1 cellular context compared by ENCODE assay signal in the genomic region with DNA sequence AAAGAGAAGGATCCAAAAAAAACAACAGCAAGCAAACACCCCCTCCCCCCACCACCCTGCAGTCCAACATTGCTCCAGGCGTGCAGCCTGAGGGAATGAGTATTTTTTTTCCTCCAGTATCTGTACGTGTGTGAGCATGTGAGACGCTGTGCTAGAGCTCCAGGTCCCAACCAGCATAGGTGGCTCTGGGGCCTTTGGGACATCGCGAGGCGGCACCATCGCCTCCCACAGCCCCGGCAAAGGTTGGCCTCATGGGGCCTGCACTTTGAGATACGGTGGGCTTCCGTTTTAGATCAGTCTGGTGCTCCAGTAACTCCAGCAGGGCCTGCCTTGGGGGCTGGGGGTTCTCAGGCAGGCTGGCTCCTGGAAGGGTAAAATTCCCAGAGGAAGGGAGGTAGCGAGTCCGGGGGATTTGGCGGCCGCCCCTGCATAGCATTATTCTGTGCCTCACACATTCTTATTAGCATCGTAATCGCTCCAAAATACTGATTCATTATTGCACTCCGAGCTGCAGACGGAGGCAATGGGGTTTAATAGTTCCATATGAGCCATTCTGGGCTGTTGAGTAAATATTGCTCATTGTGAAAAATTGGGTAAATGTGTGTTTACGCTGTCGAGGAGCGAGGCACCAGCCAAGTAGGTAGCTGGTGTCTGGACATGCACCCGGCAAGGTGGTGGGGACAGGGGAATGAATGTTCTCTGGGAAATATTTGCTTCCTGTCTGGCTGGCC.
TF ChIP-seq lines count a peak whose summit lies in the region.

No MANE protein-coding gene starts in this region.

TF ChIP-seq in GM12878, 131 proteins besides CTCF, POLR2A, EP300 and RAD21 (continued from another document):
- TF ChIP-seq, protein P1, sequence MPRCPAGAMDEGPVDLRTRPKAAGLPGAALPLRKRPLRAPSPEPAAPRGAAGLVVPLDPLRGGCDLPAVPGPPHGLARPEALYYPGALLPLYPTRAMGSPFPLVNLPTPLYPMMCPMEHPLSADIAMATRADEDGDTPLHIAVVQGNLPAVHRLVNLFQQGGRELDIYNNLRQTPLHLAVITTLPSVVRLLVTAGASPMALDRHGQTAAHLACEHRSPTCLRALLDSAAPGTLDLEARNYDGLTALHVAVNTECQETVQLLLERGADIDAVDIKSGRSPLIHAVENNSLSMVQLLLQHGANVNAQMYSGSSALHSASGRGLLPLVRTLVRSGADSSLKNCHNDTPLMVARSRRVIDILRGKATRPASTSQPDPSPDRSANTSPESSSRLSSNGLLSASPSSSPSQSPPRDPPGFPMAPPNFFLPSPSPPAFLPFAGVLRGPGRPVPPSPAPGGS (IDR thresholded peaks at IDR 0.05; ENCODE audit: borderline replicate concordance, insufficient read depth, low read depth, low read length, poor library complexity, severe bottlenecking): peak; percentile 34
